9 cellular contexts compared by ENCODE assay signal in genomic region chr2:177332992-177333388, GRCh38. TPM values are rescaled to one million over a fixed set of nuclear protein-coding genes. Genes with fewer than 3 reads are reported as not detected.
DNase-seq lines count a peak whose midpoint lies in the region; ATAC-seq and TF ChIP-seq lines count a peak whose summit lies in the region.
"Had no signal": no experiment of that assay in that cellular context is flagged by ENCODE, and none has a peak within 500 bp of the region (broad histone marks: within the 10 kb centered on the region; RNA-seq: fewer than 3 reads in every experiment).

No MANE protein-coding gene starts in this region.

- H4K8ac ChIP-seq in mesenchymal stem cell (ENCODE audit: low read length): no peak overlapping the region

- no peak overlapping the region for H2AK5ac ChIP-seq in mesenchymal stem cell (ENCODE audit: low read length, severe bottlenecking)

- H2BK15ac ChIP-seq in mesenchymal stem cell (ENCODE audit: low read depth, poor library complexity, severe bottlenecking): no peak overlapping the region

- H3K9me3 ChIP-seq in cardiac muscle cell (ENCODE audit: low read depth) (no peaks in the 10 kb centered on the region), right cardiac atrium (ENCODE audit: control insufficient read depth, low read length) (no peaks in the 10 kb centered on the region), mesenchymal stem cell (ENCODE audit: control insufficient read depth, low read length) (no peaks in the 10 kb centered on the region), uterus (no peaks in the 10 kb centered on the region)

- no peak overlapping the region for H3K14ac ChIP-seq in mesenchymal stem cell (ENCODE audit: low read length in 2 of 2)

- TF ChIP-seq POLR2A in uterus (IDR thresholded peaks at IDR 0.05) (no peak), lower leg skin (IDR thresholded peaks at IDR 0.05) (no peak)

- no peaks in the 10 kb centered on the region for H3K27me3 ChIP-seq in cardiac muscle cell
- no peaks in the 10 kb centered on the region for H3K27me3 ChIP-seq in right cardiac atrium (ENCODE audit: control insufficient read depth, insufficient read depth)
- H3K27me3 ChIP-seq in brain microvascular endothelial cell (replicated peaks): no peaks in the 10 kb centered on the region
- H3K27me3 ChIP-seq in mesenchymal stem cell (ENCODE audit: control insufficient read depth in 1 of 2, insufficient read depth in 1 of 2, low read length in 2 of 2): no peaks in the 10 kb centered on the region
- H3K27me3 ChIP-seq in uterus: no peaks in the 10 kb centered on the region

- H2AFZ ChIP-seq in mesenchymal stem cell (ENCODE audit: low read depth, low read length): no peak overlapping the region

- peak overlapping the region in 1 of 2 experiments; percentile 79 for H3K4ac ChIP-seq in mesenchymal stem cell (ENCODE audit: low read depth in 1 of 2, low read length in 2 of 2)

- H2BK120ac ChIP-seq in mesenchymal stem cell (ENCODE audit: low read depth, low read length): no peak overlapping the region

- H3K4me1 ChIP-seq in cardiac muscle cell (ENCODE audit: low read depth) (peaks cover 3% of the 10 kb centered on the region), right cardiac atrium (ENCODE audit: control insufficient read depth, insufficient read depth, low read length) (no peaks in the 10 kb centered on the region), mesenchymal stem cell (ENCODE audit: control insufficient read depth, insufficient read depth, low read depth, low read length) (peaks cover 2% of the 10 kb centered on the region), uterus (no peaks in the 10 kb centered on the region)

- H3K18ac ChIP-seq in mesenchymal stem cell (ENCODE audit: low read depth in 1 of 2, low read length in 2 of 2): no peak overlapping the region

- intact Hi-C loops in right cardiac atrium (cut with DNase I) (loop anchor here (2.0 to 10.0 kb wide), 7 partner anchors 68 to 432 kb away; partner anchors contain the start of gene NFE2L2 (in 3 of the 4)), uterus (cut with DNase I; ENCODE audit: low total_unique reads) (loop anchor here (5.0 kb wide), 1 partner anchor 161 kb away; no protein-coding TSS in a partner anchor), lower leg skin (cut with DNase I; ENCODE audit: low total_unique reads) (loop anchor here (5.0 to 10.0 kb wide), 2 partner anchors 171 to 432 kb away; no protein-coding TSS in a partner anchor)

- no peak overlapping the region for H3K23ac ChIP-seq in mesenchymal stem cell (ENCODE audit: low read length in 2 of 2)

- no peak overlapping the region for H3K4me3 ChIP-seq in cardiac muscle cell
- no peak overlapping the region for H3K4me3 ChIP-seq in right cardiac atrium (ENCODE audit: low read length)
- H3K4me3 ChIP-seq in brain microvascular endothelial cell (ENCODE audit: low read depth, low read length): no peak overlapping the region
- no peak overlapping the region for H3K4me3 ChIP-seq in mesenchymal stem cell (ENCODE audit: insufficient read depth in 1 of 2, low read depth in 1 of 2, low read length in 2 of 2)
- no peak overlapping the region for H3K4me3 ChIP-seq in uterus
- no peak overlapping the region for H3K4me3 ChIP-seq in lower leg skin (ENCODE audit: low read depth, poor library complexity, severe bottlenecking)

- peak overlapping the region; percentile 8 for H3K27ac ChIP-seq in cardiac muscle cell
- no peak overlapping the region for H3K27ac ChIP-seq in right cardiac atrium (ENCODE audit: low read length)
- peak overlapping the region; percentile 54 for H3K27ac ChIP-seq in brain microvascular endothelial cell
- no peak overlapping the region for H3K27ac ChIP-seq in mesenchymal stem cell (ENCODE audit: low read length, poor library complexity, severe bottlenecking)
- H3K27ac ChIP-seq in uterus: peak overlapping the region; percentile 56 to 65

- WGBS in right cardiac atrium: 64% methylated on average over 5 of the region's 5 CpGs
- 17% methylated on average over 2 of the region's 5 CpGs for WGBS in mesenchymal stem cell
- 70 to 73% methylated on average over 5 of the region's 5 CpGs for WGBS in lower leg skin, 2 donors

- H2BK5ac ChIP-seq in mesenchymal stem cell (ENCODE audit: low read depth, low read length, poor library complexity, severe bottlenecking): no peak overlapping the region

- no peaks in the 10 kb centered on the region for H3K79me1 ChIP-seq in mesenchymal stem cell (replicated peaks; ENCODE audit: low read length, poor library complexity, severe bottlenecking)

- TF ChIP-seq CTCF in cardiac muscle cell (IDR thresholded peaks at IDR 0.05; ENCODE audit: low read depth, low read length): no peak
- no peak for TF ChIP-seq CTCF in brain microvascular endothelial cell (IDR thresholded peaks at IDR 0.05; ENCODE audit: low read depth, low read length, missing control alignments)
- TF ChIP-seq CTCF in uterus (IDR thresholded peaks at IDR 0.05): no peak
- TF ChIP-seq CTCF in lower leg skin (IDR thresholded peaks at IDR 0.05): no peak

- in situ Hi-C loops in brain microvascular endothelial cell (cut with HindIII; ENCODE audit: low pct_ligation_motif_present, low sequenced_read_pairs): no loop called here

- H3K9ac ChIP-seq in mesenchymal stem cell (ENCODE audit: low read length): peak overlapping the region; percentile 53

- DNase-seq in cardiac muscle cell (ENCODE audit: low read depth in 1 of 2, low spot score in 1 of 2) (no peak), right cardiac atrium (no peak), brain microvascular endothelial cell (no peak), mesenchymal stem cell (no peak), uterus (no peak), lower leg skin (ENCODE audit: low spot score in 2 of 2) (no peak), activated T-cell treated with anti-CD3 and anti-CD28 coated beads for 4 hours (no peak)
- DNase-seq: NCI-H1092 had no signal

- no peak overlapping the region for H2BK12ac ChIP-seq in mesenchymal stem cell (ENCODE audit: low read length in 2 of 2)

- H3K4me2 ChIP-seq in mesenchymal stem cell (ENCODE audit: low read length, poor library complexity, severe bottlenecking): no peak overlapping the region

- no peak for ATAC-seq in right cardiac atrium
- no peak for ATAC-seq in GM19455 (IDR thresholded peaks at IDR 0.05; ENCODE audit: unreplicated experiment)

- no peaks in the 10 kb centered on the region for H3K36me3 ChIP-seq in cardiac muscle cell
- no peaks in the 10 kb centered on the region for H3K36me3 ChIP-seq in brain microvascular endothelial cell (replicated peaks)
- no peaks in the 10 kb centered on the region for H3K36me3 ChIP-seq in mesenchymal stem cell (ENCODE audit: control insufficient read depth in 1 of 2, insufficient read depth in 2 of 2, low read depth in 1 of 2, low read length in 2 of 2)
- H3K36me3 ChIP-seq in uterus: no peaks in the 10 kb centered on the region

- no peak overlapping the region for H4K91ac ChIP-seq in mesenchymal stem cell (ENCODE audit: low read length)

RNA-seq across cellular contexts. Expression of gene AGPS, which starts 59.6 kb away (rescaled TPM):
- total RNA-seq in cardiac muscle cell (86.3 and 116 TPM in 2 replicates), right cardiac atrium (10 to 100 TPM; 19.0 to 26.0 (median 24.6) TPM), uterus (10 to 100 TPM; 10.2 to 64.4 (median 40.0) TPM), lower leg skin (10 to 100 TPM; 14.1 to 29.8 (median 21.0) TPM)
- polyA plus RNA-seq in cardiac muscle cell (13.6 and 24.2 TPM in 2 replicates), right cardiac atrium (4.7 TPM)
- 24.4 TPM for polyA plus RNA-seq in mesenchymal stem cell (2013, experiment 1 of 2)
- polyA plus RNA-seq in mesenchymal stem cell (2013, experiment 2 of 2): 23.3 TPM

Comparison
In these comparisons a context has a peak if more than half of its experiments do, and no peak if none do; other contexts are left out.
1. H3K27ac ChIP-seq: peak in cardiac muscle cell (single experiment), brain microvascular endothelial cell (single experiment) and uterus (2 of 2); none in right cardiac atrium (single experiment) and mesenchymal stem cell (single experiment).